ENCODE assay signal across 14 cellular contexts in genomic region chr7:37315752-37316711, GRCh38.
DNase-seq lines count a peak whose midpoint lies in the region; ATAC-seq, FAIRE-seq and TF ChIP-seq lines count a peak whose summit lies in the region.
"Had no signal": no experiment of that assay in that cellular context is flagged by ENCODE, and none has a peak within 500 bp of the region (broad histone marks: within the 10 kb centered on the region; RNA-seq: fewer than 3 reads in every experiment).

No MANE protein-coding gene starts in this region.

- H3K36me3 ChIP-seq in sigmoid colon, result no peaks in the 10 kb centered on the region
- H3K36me3 ChIP-seq: vagina had no signal

- no peak overlapping the region for H3K27ac Mint-ChIP-seq in activated T-helper 2 cell treated with anti-CD3 and anti-CD28 coated beads, Interferon-gamma antibody, Interleukin-2, Interleukin-4, amounts not matched to agents 10 μg/mL and 5 μg/mL and 100 μg/mL, durations not matched to agents 14 hours and 24 hours and 36 hours

- H3K27ac ChIP-seq in sigmoid colon, result no peak overlapping the region
- H3K27ac ChIP-seq: vagina had no signal

- no peaks in the 10 kb centered on the region for H3K27me3 ChIP-seq in sigmoid colon
- H3K27me3 ChIP-seq: vagina had no signal

- peaks cover 55% of the 10 kb centered on the region for H3K36me3 Mint-ChIP-seq in activated T-helper 2 cell treated with anti-CD3 and anti-CD28 coated beads, Interferon-gamma antibody, Interleukin-2, Interleukin-4, amounts not matched to agents 10 μg/mL and 5 μg/mL and 100 μg/mL, durations not matched to agents 14 hours and 24 hours and 36 hours (ENCODE audit: low read depth)

- no peaks in the 10 kb centered on the region for H3K9me3 ChIP-seq in sigmoid colon
- H3K9me3 ChIP-seq: vagina had no signal

- no peaks in the 10 kb centered on the region for H3K9me3 Mint-ChIP-seq in activated T-helper 2 cell treated with anti-CD3 and anti-CD28 coated beads, Interferon-gamma antibody, Interleukin-2, Interleukin-4, amounts not matched to agents 10 μg/mL and 5 μg/mL and 100 μg/mL, durations not matched to agents 14 hours and 24 hours and 36 hours

- no peak for TF ChIP-seq POLR2A in GM12892 (IDR thresholded peaks at IDR 0.05; ENCODE audit: low read depth, low read length)
- no peak for TF ChIP-seq POLR2A in sigmoid colon (IDR thresholded peaks at IDR 0.05)

- ATAC-seq in HG02763 (IDR thresholded peaks at IDR 0.05; ENCODE audit: unreplicated experiment), result no peak
- ATAC-seq: HCT116 had no signal

- H3K4me1 Mint-ChIP-seq in activated T-helper 2 cell treated with anti-CD3 and anti-CD28 coated beads, Interferon-gamma antibody, Interleukin-2, Interleukin-4, amounts not matched to agents 10 μg/mL and 5 μg/mL and 100 μg/mL, durations not matched to agents 14 hours and 24 hours and 36 hours (ENCODE audit: low read depth), result peaks cover 35% of the 10 kb centered on the region

- no peaks in the 10 kb centered on the region for H3K27me3 Mint-ChIP-seq in activated T-helper 2 cell treated with anti-CD3 and anti-CD28 coated beads, Interferon-gamma antibody, Interleukin-2, Interleukin-4, amounts not matched to agents 10 μg/mL and 5 μg/mL and 100 μg/mL, durations not matched to agents 14 hours and 24 hours and 36 hours (ENCODE audit: low read depth)

- peak; percentile 87 for FAIRE-seq in GM12892 (lab: Jason Lieb, UNC)

- WGBS in sigmoid colon, 2 donors, result 78 to 87% methylated on average over 5 of the region's 5 CpGs

- peaks cover 0 to 6% (median 2%) of the 10 kb centered on the region in 4 donors for H3K4me1 ChIP-seq in sigmoid colon

- TF ChIP-seq EP300 in sigmoid colon (IDR thresholded peaks at IDR 0.05), result no peak

- DNase-seq in GM12892 (ENCODE audit: insufficient read length) (no peak), NAMALWA (ENCODE audit: low spot score) (peak; percentile 50), fibroblast of pulmonary artery (ENCODE audit: low read depth) (peak; percentile 4), sigmoid colon (peak; percentile 68), OCI-M2 (lab: John Stamatoyannopoulos, UW; ENCODE audit: unreplicated experiment) (no peak), kidney glomerular epithelial cell (lab: John Stamatoyannopoulos, UW) (no peak)
- no peak for DNase-seq in activated T-helper 2 cell treated with anti-CD3 and anti-CD28 coated beads, Interferon-gamma antibody, Interleukin-2, Interleukin-4, amounts not matched to agents 10 μg/mL and 5 μg/mL and 100 μg/mL, durations not matched to agents 14 hours and 24 hours and 36 hours (ENCODE audit: low spot score)
- DNase-seq: activated naive CD4-positive, alpha-beta T cell treated with anti-CD3 and anti-CD28 coated beads, Interleukin-2, amount 50 U/mL, for 16 hours; dermis blood vessel endothelial cell; midbrain; NCI-H524 treated with DMSO at 0.1 percent for 48 hours had no signal

- no peak overlapping the region for H3K4me3 Mint-ChIP-seq in activated T-helper 2 cell treated with anti-CD3 and anti-CD28 coated beads, Interferon-gamma antibody, Interleukin-2, Interleukin-4, amounts not matched to agents 10 μg/mL and 5 μg/mL and 100 μg/mL, durations not matched to agents 14 hours and 24 hours and 36 hours (ENCODE audit: low read depth)

- H3K4me3 ChIP-seq in fibroblast of pulmonary artery (replicated peaks; ENCODE audit: low read depth, low read length) (no peak overlapping the region), sigmoid colon (no peak overlapping the region)
- H3K4me3 ChIP-seq: vagina had no signal

- intact Hi-C loops in sigmoid colon (cut with DNase I), result no loop called here
- intact Hi-C loops in activated T-helper 2 cell treated with anti-CD3 and anti-CD28 coated beads, Interferon-gamma antibody, Interleukin-2, Interleukin-4, amounts not matched to agents 10 μg/mL and 5 μg/mL and 100 μg/mL, durations not matched to agents 14 hours and 24 hours and 36 hours (cut with micrococcal nuclease), result no loop called here

- TF ChIP-seq CTCF in fibroblast of pulmonary artery (IDR thresholded peaks at IDR 0.05; ENCODE audit: low read length, missing control alignments) (no peak), sigmoid colon (IDR thresholded peaks at IDR 0.05) (no peak)

Comparison
In these comparisons a context has a peak if more than half of its experiments do, and no peak if none do; other contexts are left out.
1. DNase-seq: peak in NAMALWA (single experiment), fibroblast of pulmonary artery (single experiment) and sigmoid colon (single experiment); none in GM12892 (single experiment), OCI-M2 (single experiment), activated T-helper 2 cell treated with anti-CD3 and anti-CD28 coated beads, Interferon-gamma antibody, Interleukin-2, Interleukin-4, amounts not matched to agents 10 μg/mL and 5 μg/mL and 100 μg/mL, durations not matched to agents 14 hours and 24 hours and 36 hours (single experiment) and kidney glomerular epithelial cell (single experiment).